1 cellular context compared by ENCODE assay signal in the genomic region with DNA sequence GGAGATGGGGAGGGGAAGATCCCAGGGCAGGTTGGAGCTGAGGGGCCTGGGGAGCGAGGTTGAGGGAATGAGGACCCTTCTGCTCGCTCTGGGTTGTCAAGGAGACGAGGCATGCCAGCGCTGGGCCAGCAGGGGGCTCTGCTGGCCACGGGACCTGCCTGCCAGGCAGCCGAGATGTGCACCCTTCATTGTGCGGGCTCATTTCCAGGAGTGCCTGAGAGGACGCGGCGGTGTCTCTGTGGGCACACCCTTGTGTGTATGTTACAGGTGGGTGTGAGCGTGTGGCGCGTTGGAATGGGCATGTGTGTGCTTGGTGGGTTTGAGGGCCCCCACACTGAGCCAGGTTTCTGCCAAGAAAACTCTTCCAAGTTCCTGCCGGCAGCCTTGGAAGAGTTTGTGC.
TF ChIP-seq lines count a peak whose summit lies in the region.

No MANE protein-coding gene starts in this region.

TF ChIP-seq in HepG2, 621 proteins besides CTCF, POLR2A, EP300 and RAD21 (continued from another document):
- TF ChIP-seq, protein P1, sequence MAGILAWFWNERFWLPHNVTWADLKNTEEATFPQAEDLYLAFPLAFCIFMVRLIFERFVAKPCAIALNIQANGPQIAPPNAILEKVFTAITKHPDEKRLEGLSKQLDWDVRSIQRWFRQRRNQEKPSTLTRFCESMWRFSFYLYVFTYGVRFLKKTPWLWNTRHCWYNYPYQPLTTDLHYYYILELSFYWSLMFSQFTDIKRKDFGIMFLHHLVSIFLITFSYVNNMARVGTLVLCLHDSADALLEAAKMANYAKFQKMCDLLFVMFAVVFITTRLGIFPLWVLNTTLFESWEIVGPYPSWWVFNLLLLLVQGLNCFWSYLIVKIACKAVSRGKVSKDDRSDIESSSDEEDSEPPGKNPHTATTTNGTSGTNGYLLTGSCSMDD (CRISPR knock-in tag; IDR thresholded peaks at IDR 0.05): no peak
- TF ChIP-seq EZH2 (conservative IDR thresholded peaks at IDR 0.05; ENCODE audit: low read depth, low read length) (peak; percentile 54; the same call in 1 of the 2 replicates), ARNT2 (CRISPR knock-in tag; IDR thresholded peaks at IDR 0.05; ENCODE audit: low read depth) (no peak), ZNF564 (CRISPR knock-in tag; IDR thresholded peaks at IDR 0.05) (no peak), TEAD3 (CRISPR knock-in tag; optimal IDR thresholded peaks at IDR 0.05; ENCODE audit: borderline replicate concordance) (peak; percentile 86), SOX6 (IDR thresholded peaks at IDR 0.05) (no peak), SOX6 (CRISPR knock-in tag; IDR thresholded peaks at IDR 0.05) (no peak), ZNF274 (CRISPR knock-in tag; IDR thresholded peaks at IDR 0.05) (0 out of 2 replicates have a peak, but pooled peaks have one; percentile 47), BCL6 (CRISPR knock-in tag; IDR thresholded peaks at IDR 0.05) (0 out of 2 replicates have a peak, but pooled peaks have one; percentile 18), ZNF431 (CRISPR knock-in tag; IDR thresholded peaks at IDR 0.05; ENCODE audit: borderline replicate concordance, low read depth) (no peak), FOSL2 (CRISPR knock-in tag; IDR thresholded peaks at IDR 0.05) (peak; percentile 35), XRCC5 (optimal IDR thresholded peaks at IDR 0.05; ENCODE audit: low read length) (peak; percentile 61), HNRNPLL (IDR thresholded peaks at IDR 0.05; ENCODE audit: low read depth, low read length, poor library complexity, severe bottlenecking) (peak; percentile 44), ZNF619 (CRISPR knock-in tag; IDR thresholded peaks at IDR 0.05) (0 out of 2 replicates have a peak, but pooled peaks have one; percentile 29), NONO (IDR thresholded peaks at IDR 0.05) (no peak), NONO (CRISPR knock-in tag; conservative IDR thresholded peaks at IDR 0.05) (no peak), KDM3A (CRISPR knock-in tag; IDR thresholded peaks at IDR 0.05; ENCODE audit: low read depth) (0 out of 2 replicates have a peak, but pooled peaks have one; percentile 61), SMAD9 (CRISPR knock-in tag; IDR thresholded peaks at IDR 0.05) (0 out of 2 replicates have a peak, but pooled peaks have one; percentile 29), CBX5 (CRISPR knock-in tag; IDR thresholded peaks at IDR 0.05; ENCODE audit: borderline replicate concordance) (peak; percentile 83; the same call in 1 of the 2 replicates), GABPB1 (CRISPR knock-in tag; IDR thresholded peaks at IDR 0.05) (peak; percentile 55), ZNF780A (CRISPR knock-in tag; IDR thresholded peaks at IDR 0.05) (no peak), HNRNPL (IDR thresholded peaks at IDR 0.05; ENCODE audit: low read depth, low read length) (peak; percentile 81), KLF9 (CRISPR knock-in tag; IDR thresholded peaks at IDR 0.05; ENCODE audit: low read depth) (no peak), BHLHE40 (IDR thresholded peaks at IDR 0.05; ENCODE audit: low read length) (peak; percentile 55; the same call in 1 of the 2 replicates), ZNF598 (CRISPR knock-in tag; IDR thresholded peaks at IDR 0.05; ENCODE audit: borderline replicate concordance) (peak; percentile 58; the same call in 1 of the 2 replicates), STAG1 (CRISPR knock-in tag; IDR thresholded peaks at IDR 0.05) (peak; percentile 95), CBFB (CRISPR knock-in tag; IDR thresholded peaks at IDR 0.05) (0 out of 2 replicates have a peak, but pooled peaks have one; percentile 63), ZNF547 (CRISPR knock-in tag; IDR thresholded peaks at IDR 0.05) (peak; percentile 61; the same call in 1 of the 2 replicates)
- TF ChIP-seq, protein P2, sequence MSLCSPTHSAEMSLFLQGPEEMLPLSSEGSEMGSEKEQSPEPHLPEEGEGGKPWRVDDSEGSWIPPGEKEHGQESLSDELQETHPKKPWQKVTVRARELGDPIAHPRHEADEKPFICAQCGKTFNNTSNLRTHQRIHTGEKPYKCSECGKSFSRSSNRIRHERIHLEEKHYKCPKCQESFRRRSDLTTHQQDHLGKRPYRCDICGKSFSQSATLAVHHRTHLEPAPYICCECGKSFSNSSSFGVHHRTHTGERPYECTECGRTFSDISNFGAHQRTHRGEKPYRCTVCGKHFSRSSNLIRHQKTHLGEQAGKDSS (CRISPR knock-in tag; IDR thresholded peaks at IDR 0.05; ENCODE audit: borderline replicate concordance, low read depth): peak; percentile 46; the same call in 1 of the 2 replicates
- TF ChIP-seq, protein P3, sequence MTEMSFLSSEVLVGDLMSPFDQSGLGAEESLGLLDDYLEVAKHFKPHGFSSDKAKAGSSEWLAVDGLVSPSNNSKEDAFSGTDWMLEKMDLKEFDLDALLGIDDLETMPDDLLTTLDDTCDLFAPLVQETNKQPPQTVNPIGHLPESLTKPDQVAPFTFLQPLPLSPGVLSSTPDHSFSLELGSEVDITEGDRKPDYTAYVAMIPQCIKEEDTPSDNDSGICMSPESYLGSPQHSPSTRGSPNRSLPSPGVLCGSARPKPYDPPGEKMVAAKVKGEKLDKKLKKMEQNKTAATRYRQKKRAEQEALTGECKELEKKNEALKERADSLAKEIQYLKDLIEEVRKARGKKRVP (CRISPR knock-in tag; IDR thresholded peaks at IDR 0.05): no peak
- TF ChIP-seq, protein P4, sequence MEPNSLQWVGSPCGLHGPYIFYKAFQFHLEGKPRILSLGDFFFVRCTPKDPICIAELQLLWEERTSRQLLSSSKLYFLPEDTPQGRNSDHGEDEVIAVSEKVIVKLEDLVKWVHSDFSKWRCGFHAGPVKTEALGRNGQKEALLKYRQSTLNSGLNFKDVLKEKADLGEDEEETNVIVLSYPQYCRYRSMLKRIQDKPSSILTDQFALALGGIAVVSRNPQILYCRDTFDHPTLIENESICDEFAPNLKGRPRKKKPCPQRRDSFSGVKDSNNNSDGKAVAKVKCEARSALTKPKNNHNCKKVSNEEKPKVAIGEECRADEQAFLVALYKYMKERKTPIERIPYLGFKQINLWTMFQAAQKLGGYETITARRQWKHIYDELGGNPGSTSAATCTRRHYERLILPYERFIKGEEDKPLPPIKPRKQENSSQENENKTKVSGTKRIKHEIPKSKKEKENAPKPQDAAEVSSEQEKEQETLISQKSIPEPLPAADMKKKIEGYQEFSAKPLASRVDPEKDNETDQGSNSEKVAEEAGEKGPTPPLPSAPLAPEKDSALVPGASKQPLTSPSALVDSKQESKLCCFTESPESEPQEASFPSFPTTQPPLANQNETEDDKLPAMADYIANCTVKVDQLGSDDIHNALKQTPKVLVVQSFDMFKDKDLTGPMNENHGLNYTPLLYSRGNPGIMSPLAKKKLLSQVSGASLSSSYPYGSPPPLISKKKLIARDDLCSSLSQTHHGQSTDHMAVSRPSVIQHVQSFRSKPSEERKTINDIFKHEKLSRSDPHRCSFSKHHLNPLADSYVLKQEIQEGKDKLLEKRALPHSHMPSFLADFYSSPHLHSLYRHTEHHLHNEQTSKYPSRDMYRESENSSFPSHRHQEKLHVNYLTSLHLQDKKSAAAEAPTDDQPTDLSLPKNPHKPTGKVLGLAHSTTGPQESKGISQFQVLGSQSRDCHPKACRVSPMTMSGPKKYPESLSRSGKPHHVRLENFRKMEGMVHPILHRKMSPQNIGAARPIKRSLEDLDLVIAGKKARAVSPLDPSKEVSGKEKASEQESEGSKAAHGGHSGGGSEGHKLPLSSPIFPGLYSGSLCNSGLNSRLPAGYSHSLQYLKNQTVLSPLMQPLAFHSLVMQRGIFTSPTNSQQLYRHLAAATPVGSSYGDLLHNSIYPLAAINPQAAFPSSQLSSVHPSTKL (CRISPR knock-in tag; IDR thresholded peaks at IDR 0.05): peak; percentile 32; the same call in 1 of the 2 replicates
- TF ChIP-seq, protein P5, sequence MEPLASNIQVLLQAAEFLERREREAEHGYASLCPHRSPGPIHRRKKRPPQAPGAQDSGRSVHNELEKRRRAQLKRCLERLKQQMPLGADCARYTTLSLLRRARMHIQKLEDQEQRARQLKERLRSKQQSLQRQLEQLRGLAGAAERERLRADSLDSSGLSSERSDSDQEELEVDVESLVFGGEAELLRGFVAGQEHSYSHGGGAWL (CRISPR knock-in tag; IDR thresholded peaks at IDR 0.05): 0 out of 2 replicates have a peak, but pooled peaks have one; percentile 40
- TF ChIP-seq, protein P6, sequence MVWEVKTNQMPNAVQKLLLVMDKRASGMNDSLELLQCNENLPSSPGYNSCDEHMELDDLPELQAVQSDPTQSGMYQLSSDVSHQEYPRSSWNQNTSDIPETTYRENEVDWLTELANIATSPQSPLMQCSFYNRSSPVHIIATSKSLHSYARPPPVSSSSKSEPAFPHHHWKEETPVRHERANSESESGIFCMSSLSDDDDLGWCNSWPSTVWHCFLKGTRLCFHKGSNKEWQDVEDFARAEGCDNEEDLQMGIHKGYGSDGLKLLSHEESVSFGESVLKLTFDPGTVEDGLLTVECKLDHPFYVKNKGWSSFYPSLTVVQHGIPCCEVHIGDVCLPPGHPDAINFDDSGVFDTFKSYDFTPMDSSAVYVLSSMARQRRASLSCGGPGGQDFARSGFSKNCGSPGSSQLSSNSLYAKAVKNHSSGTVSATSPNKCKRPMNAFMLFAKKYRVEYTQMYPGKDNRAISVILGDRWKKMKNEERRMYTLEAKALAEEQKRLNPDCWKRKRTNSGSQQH (CRISPR knock-in tag; IDR thresholded peaks at IDR 0.05; ENCODE audit: low read depth): 0 out of 2 replicates have a peak, but pooled peaks have one; percentile 76
- TF ChIP-seq, protein P7, sequence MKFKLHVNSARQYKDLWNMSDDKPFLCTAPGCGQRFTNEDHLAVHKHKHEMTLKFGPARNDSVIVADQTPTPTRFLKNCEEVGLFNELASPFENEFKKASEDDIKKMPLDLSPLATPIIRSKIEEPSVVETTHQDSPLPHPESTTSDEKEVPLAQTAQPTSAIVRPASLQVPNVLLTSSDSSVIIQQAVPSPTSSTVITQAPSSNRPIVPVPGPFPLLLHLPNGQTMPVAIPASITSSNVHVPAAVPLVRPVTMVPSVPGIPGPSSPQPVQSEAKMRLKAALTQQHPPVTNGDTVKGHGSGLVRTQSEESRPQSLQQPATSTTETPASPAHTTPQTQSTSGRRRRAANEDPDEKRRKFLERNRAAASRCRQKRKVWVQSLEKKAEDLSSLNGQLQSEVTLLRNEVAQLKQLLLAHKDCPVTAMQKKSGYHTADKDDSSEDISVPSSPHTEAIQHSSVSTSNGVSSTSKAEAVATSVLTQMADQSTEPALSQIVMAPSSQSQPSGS (CRISPR knock-in tag; IDR thresholded peaks at IDR 0.05): 0 out of 2 replicates have a peak, but pooled peaks have one; percentile 14
